In genomic region chr13:42011601-42012401, GRCh38 we compare ENCODE assay signal across 15 cellular contexts. TPM values are rescaled to one million over a fixed set of nuclear protein-coding genes. Genes with fewer than 3 reads are reported as not detected.
DNase-seq lines count a peak whose midpoint lies in the region; ATAC-seq and TF ChIP-seq lines count a peak whose summit lies in the region.
"Had no signal": no experiment of that assay in that cellular context is flagged by ENCODE, and none has a peak within 500 bp of the region (broad histone marks: within the 10 kb centered on the region; RNA-seq: fewer than 3 reads in every experiment).

No MANE protein-coding gene starts in this region.

- no peak for TF ChIP-seq EP300 in stomach (IDR thresholded peaks at IDR 0.05)

- peaks cover 4% of the 10 kb centered on the region for H3K27me3 Mint-ChIP-seq in activated naive CD8-positive, alpha-beta T cell treated with anti-CD3 and anti-CD28 coated beads for 36 hours

- H3K27me3 ChIP-seq in left lung (no peaks in the 10 kb centered on the region), stomach (no peaks in the 10 kb centered on the region)
- H3K27me3 ChIP-seq: tibial artery had no signal

- WGBS in stomach, 5 donors = 23 to 40% (median 34%) methylated on average over 16 of the region's 16 CpGs

- H3K4me3 ChIP-seq in choroid plexus epithelial cell (ENCODE audit: low read depth, low read length) (peak overlapping the region; percentile 29), left lung (no peak overlapping the region), stomach (peak overlapping the region in 3 of 4 donors; percentile 2 to 30 (median 18))
- H3K4me3 ChIP-seq: A549 had no signal

- TF ChIP-seq CTCF in choroid plexus epithelial cell (conservative IDR thresholded peaks at IDR 0.05; ENCODE audit: low read depth, low read length) (no peak), left lung (IDR thresholded peaks at IDR 0.05) (no peak), stomach (IDR thresholded peaks at IDR 0.05) (no peak)

- H3K4me1 ChIP-seq in left lung = no peaks in the 10 kb centered on the region
- H3K4me1 ChIP-seq in stomach = peaks cover 0 to 14% (median 10%) of the 10 kb centered on the region in 4 donors
- H3K4me1 ChIP-seq: A549 had no signal

- no peaks in the 10 kb centered on the region for H3K9me3 Mint-ChIP-seq in activated naive CD8-positive, alpha-beta T cell treated with anti-CD3 and anti-CD28 coated beads for 36 hours
- H3K9me3 Mint-ChIP-seq: HFFc6 had no signal

- intact Hi-C loops in left lung (cut with DNase I) (no loop called here), stomach (cut with DNase I; ENCODE audit: low total_unique reads) (no loop called here)

- no peak overlapping the region for H3K27ac Mint-ChIP-seq in activated naive CD8-positive, alpha-beta T cell treated with anti-CD3 and anti-CD28 coated beads for 36 hours
- H3K27ac Mint-ChIP-seq: activated naive CD8-positive, alpha-beta T cell; HFFc6 had no signal

- H3K36me3 Mint-ChIP-seq in activated naive CD8-positive, alpha-beta T cell treated with anti-CD3 and anti-CD28 coated beads for 36 hours = no peaks in the 10 kb centered on the region
- H3K36me3 Mint-ChIP-seq: activated naive CD8-positive, alpha-beta T cell had no signal

- ATAC-seq in left lung = peak; percentile 47
- ATAC-seq: A549, sciatic nerve had no signal

- H3K9me3 ChIP-seq in left lung (no peaks in the 10 kb centered on the region), stomach (no peaks in the 10 kb centered on the region)
- H3K9me3 ChIP-seq: A549, tibial artery had no signal

- H3K27ac ChIP-seq in left lung = no peak overlapping the region
- no peak overlapping the region for H3K27ac ChIP-seq in stomach
- H3K27ac ChIP-seq: A549, KMS-11, tibial artery had no signal

- DNase-seq in NCI-H2107 treated with DMSO at 0.1 percent for 48 hours (lab: John Stamatoyannopoulos, UW; ENCODE audit: unreplicated experiment) (peak; percentile 0), NCI-H2107 (lab: John Stamatoyannopoulos, UW) (no peak), choroid plexus epithelial cell (ENCODE audit: low read depth) (no peak), left lung (no peak), stomach (peak; percentile 28), mesenteric fat pad (ENCODE audit: low spot score) (no peak), cerebellar nuclear complex (lab: John Stamatoyannopoulos, UW) (no peak)
- no peak for DNase-seq in activated naive CD8-positive, alpha-beta T cell treated with anti-CD3 and anti-CD28 coated beads for 36 hours
- DNase-seq: HFFc6, NCI-H2171 treated with DMSO at 0.1 percent for 48 hours, tibial artery had no signal

- H3K4me1 Mint-ChIP-seq in activated naive CD8-positive, alpha-beta T cell treated with anti-CD3 and anti-CD28 coated beads for 36 hours = no peaks in the 10 kb centered on the region

- no peak for TF ChIP-seq POLR2A in stomach (IDR thresholded peaks at IDR 0.05)

- H3K4me3 Mint-ChIP-seq in activated naive CD8-positive, alpha-beta T cell treated with anti-CD3 and anti-CD28 coated beads for 36 hours = no peak overlapping the region
- H3K4me3 Mint-ChIP-seq: activated naive CD8-positive, alpha-beta T cell; HFFc6 had no signal

- H3K36me3 ChIP-seq in left lung (no peaks in the 10 kb centered on the region), stomach (no peaks in the 10 kb centered on the region)
- H3K36me3 ChIP-seq: tibial artery had no signal

RNA-seq across cellular contexts. Expression of gene DGKH, which starts 36.6 kb away (rescaled TPM):
- total RNA-seq in left lung = 10 to 100 TPM; 15.4 to 17.1 TPM
- 10 to 100 TPM in 4 of 5 donors, 1 to 10 TPM in 1; 8.1 to 41.5 (median 21.6) TPM for total RNA-seq in stomach
- polyA plus RNA-seq in stomach = 1 to 10 TPM in 1 of 3 donors, under 1 TPM in 2; 0.61 to 2.0 (median 0.62) TPM
- total RNA-seq in activated naive CD8-positive, alpha-beta T cell treated with anti-CD3 and anti-CD28 coated beads for 36 hours = 10 to 100 TPM; 11.7 to 12.2 TPM
- 11.8 TPM for total RNA-seq in mesenteric fat pad

RNA-seq across cellular contexts. Expression of gene VWA8, which starts 50.9 kb away (rescaled TPM):
- total RNA-seq in left lung (10 to 100 TPM; 18.5 to 24.4 TPM), stomach (10 to 100 TPM; 25.4 to 99.2 (median 25.9) TPM), mesenteric fat pad (17.9 TPM)
- 1 to 10 TPM; 3.3 to 4.0 (median 3.5) TPM for polyA plus RNA-seq in stomach
- total RNA-seq in activated naive CD8-positive, alpha-beta T cell treated with anti-CD3 and anti-CD28 coated beads for 36 hours = 10 to 100 TPM; 22.6 to 23.1 TPM

Comparison
In these comparisons a context has a peak if more than half of its experiments do, and no peak if none do; other contexts are left out.
1. DNase-seq: peak in NCI-H2107 treated with DMSO at 0.1 percent for 48 hours (single experiment) and stomach (single experiment); none in NCI-H2107 (single experiment), choroid plexus epithelial cell (single experiment), left lung (0 of 2), activated naive CD8-positive, alpha-beta T cell treated with anti-CD3 and anti-CD28 coated beads for 36 hours (single experiment), mesenteric fat pad (single experiment) and cerebellar nuclear complex (0 of 2).
2. H3K4me3 ChIP-seq: peak in choroid plexus epithelial cell (single experiment) and stomach (3 of 4); none in left lung (0 of 2).